Comparison of ENCODE assay signal across 18 cellular contexts in the genomic region with DNA sequence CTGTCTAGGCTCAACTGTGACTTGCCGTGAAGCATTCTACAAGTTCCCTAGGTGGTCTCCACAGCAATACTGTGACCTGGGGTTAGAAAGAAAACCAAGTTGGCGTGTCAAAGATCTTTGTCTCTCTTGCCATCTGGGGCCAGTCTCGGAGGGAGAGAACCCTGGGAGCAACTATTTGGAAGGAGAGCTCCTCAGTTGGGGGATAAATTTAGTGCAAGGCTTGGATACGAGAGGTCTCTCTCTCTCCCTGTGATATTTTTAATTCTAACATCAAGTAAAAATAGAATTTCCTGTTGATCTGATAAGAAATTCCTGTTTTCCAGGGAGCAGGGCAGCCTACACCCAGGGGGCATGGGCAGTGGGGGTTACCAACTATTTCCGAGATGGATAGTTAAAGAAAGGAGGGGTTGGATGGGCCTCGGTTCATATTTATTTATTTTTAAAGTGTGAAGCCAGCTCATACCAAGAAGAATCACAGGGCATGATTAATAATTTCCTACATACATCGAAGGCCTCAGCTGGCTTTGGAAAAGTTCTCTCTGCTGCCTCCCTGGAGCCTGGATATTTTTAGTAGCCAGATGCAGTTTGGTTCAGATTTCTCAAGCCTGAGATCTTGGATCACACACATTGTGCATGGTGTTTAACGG.
DNase-seq lines count a peak whose midpoint lies in the region; ATAC-seq, FAIRE-seq and TF ChIP-seq lines count a peak whose summit lies in the region.
"Had no signal": no experiment of that assay in that cellular context is flagged by ENCODE, and none has a peak within 500 bp of the region (broad histone marks: within the 10 kb centered on the region; RNA-seq: fewer than 3 reads in every experiment).

No MANE protein-coding gene starts in this region.

- peak overlapping the region; percentile 64 for H3K4me2 ChIP-seq in astrocyte (ENCODE audit: low read length)

- peaks cover 6% of the 10 kb centered on the region for H3K4me1 Mint-ChIP-seq in astrocyte (ENCODE audit: low read depth, unreplicated experiment)

- TF ChIP-seq POLR2A in heart left ventricle (IDR thresholded peaks at IDR 0.05) = no peak

- peaks cover 20% of the 10 kb centered on the region for H3K27me3 Mint-ChIP-seq in astrocyte (ENCODE audit: low read depth, unreplicated experiment)

- no peaks in the 10 kb centered on the region for H3K9me3 Mint-ChIP-seq in astrocyte (ENCODE audit: unreplicated experiment)

- H3K4me3 ChIP-seq in astrocyte (ENCODE audit: insufficient read depth, low read depth, low read length) (no peak overlapping the region), heart left ventricle (no peak overlapping the region), psoas muscle (no peak overlapping the region)
- H3K4me3 ChIP-seq: body of pancreas, testis had no signal

- no peaks in the 10 kb centered on the region for H3K36me3 Mint-ChIP-seq in astrocyte (ENCODE audit: low read depth, unreplicated experiment)

- no peak overlapping the region for H3K9ac ChIP-seq in astrocyte (ENCODE audit: low read length)

- no peak overlapping the region for H3K4me3 Mint-ChIP-seq in astrocyte (ENCODE audit: unreplicated experiment)

- no peak for FAIRE-seq in astrocyte (lab: Jason Lieb, UNC)
- FAIRE-seq: endometrium, islet of Langerhans had no signal

- no peak overlapping the region for H2AFZ ChIP-seq in astrocyte (ENCODE audit: low read depth, low read length)

- TF ChIP-seq CTCF in astrocyte (IDR thresholded peaks at IDR 0.05; ENCODE audit: insufficient read depth, low read depth, low read length) = no peak
- peak in 1 of 12 donors; percentile 3 for TF ChIP-seq CTCF in heart left ventricle (IDR thresholded peaks at IDR 0.05)
- no peak for TF ChIP-seq CTCF in psoas muscle (IDR thresholded peaks at IDR 0.05)

- DNase-seq in EL (peak; percentile 51), astrocyte (ENCODE audit: low read depth) (no peak), heart left ventricle (no peak), psoas muscle (no peak), NCI-H69 (lab: John Stamatoyannopoulos, UW) (no peak), middle frontal gyrus (ENCODE audit: extremely low spot score, low spot score) (no peak), SHP77 treated with DMSO at 0.1 percent for 48 hours (lab: John Stamatoyannopoulos, UW) (no peak)
- DNase-seq: activated gamma-delta T cell, body of pancreas, DMS 273 treated with DMSO at 0.1 percent for 48 hours, NCI-H1436 treated with DMSO at 0.1 percent for 48 hours, NCI-H446, PC-3, testis had no signal

- H3K27me3 ChIP-seq in astrocyte (ENCODE audit: insufficient read depth, low read length) = no peaks in the 10 kb centered on the region
- H3K27me3 ChIP-seq in heart left ventricle = no peaks in the 10 kb centered on the region
- H3K27me3 ChIP-seq in psoas muscle (ENCODE audit: insufficient read depth in 3 of 3, low read length in 2 of 3) = no peaks in the 10 kb centered on the region
- H3K27me3 ChIP-seq: body of pancreas, testis had no signal

- H3K36me3 ChIP-seq in astrocyte (ENCODE audit: insufficient read depth, low read length) (no peaks in the 10 kb centered on the region), heart left ventricle (no peaks in the 10 kb centered on the region), psoas muscle (ENCODE audit: insufficient read depth in 1 of 2, low read depth in 1 of 2) (no peaks in the 10 kb centered on the region)

- H3K9me3 ChIP-seq in astrocyte (ENCODE audit: insufficient read depth, low read depth, low read length) (no peaks in the 10 kb centered on the region), heart left ventricle (no peaks in the 10 kb centered on the region), psoas muscle (no peaks in the 10 kb centered on the region)
- H3K9me3 ChIP-seq: body of pancreas, testis had no signal

- peaks cover 18% of the 10 kb centered on the region for H3K4me1 ChIP-seq in astrocyte (ENCODE audit: insufficient read depth, low read length)
- peaks cover 0 to 40% (median 23%) of the 10 kb centered on the region in 12 donors for H3K4me1 ChIP-seq in heart left ventricle
- H3K4me1 ChIP-seq in psoas muscle = peaks cover 13% of the 10 kb centered on the region
- H3K4me1 ChIP-seq: body of pancreas, testis had no signal

- H3K27ac ChIP-seq in astrocyte (ENCODE audit: low read depth, low read length) (no peak overlapping the region), heart left ventricle (peak overlapping the region in 10 of 12 donors; percentile 23 to 76 (median 48)), psoas muscle (peak overlapping the region; percentile 14)
- H3K27ac ChIP-seq: body of pancreas, testis, VCaP had no signal

- no peaks in the 10 kb centered on the region for H3K79me2 ChIP-seq in astrocyte (ENCODE audit: insufficient read depth, low read length)

- H3K27ac Mint-ChIP-seq in astrocyte (ENCODE audit: unreplicated experiment) = no peak overlapping the region

- 22 to 31% (median 25%) methylated on average over 8 of the region's 8 CpGs for WGBS in heart left ventricle, 4 donors
- WGBS in psoas muscle, 3 donors = 29 to 42% (median 36%) methylated on average over 8 of the region's 8 CpGs

- intact Hi-C loops in heart left ventricle (cut with DNase I) (no loop called here), psoas muscle (cut with DNase I) (no loop called here)

- peak in 3 of 4 donors; percentile 36 to 61 (median 43) for ATAC-seq in heart left ventricle
- ATAC-seq in psoas muscle = peak in 3 of 4 donors; percentile 30 to 56 (median 53)
- no peak for ATAC-seq in HG03520 (IDR thresholded peaks at IDR 0.05; ENCODE audit: unreplicated experiment)
- ATAC-seq: body of pancreas had no signal

- no peaks in the 10 kb centered on the region for H4K20me1 ChIP-seq in astrocyte (ENCODE audit: insufficient read depth, low read length)
